Comparison of ENCODE assay signal across 24 cellular contexts in the genomic region with DNA sequence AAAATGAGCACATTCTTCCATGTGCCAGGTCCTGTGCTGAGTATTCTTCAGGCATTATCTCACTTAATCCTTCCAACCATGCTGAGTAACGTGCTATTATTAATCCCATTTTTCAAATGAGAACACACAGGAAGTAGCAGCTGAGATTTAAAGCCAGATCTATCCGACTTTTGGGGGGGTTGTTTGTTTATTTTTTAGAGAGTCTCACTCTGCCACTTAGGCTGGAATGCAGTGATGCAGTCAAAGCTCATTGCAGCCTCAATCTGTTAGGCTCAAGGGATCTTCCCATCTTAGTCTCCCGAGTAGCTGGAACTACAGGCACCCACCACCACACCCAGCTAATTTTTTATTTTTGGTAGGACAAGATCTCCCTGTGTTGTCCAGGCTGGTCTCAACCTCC.
"Had no signal": no experiment of that assay in that cellular context is flagged by ENCODE, and none has a peak within 500 bp of the region (broad histone marks: within the 10 kb centered on the region; RNA-seq: fewer than 3 reads in every experiment).

No MANE protein-coding gene starts in this region.

- H3K27ac ChIP-seq: adrenal gland, colonic mucosa, SK-N-MC, VCaP had no signal

- H3K27ac Mint-ChIP-seq: activated CD8-positive, alpha-beta T cell treated with anti-CD3 and anti-CD28 coated beads, Interleukin-2, amount 10 ng/mL, durations not matched to agents 7 days and 5 days; activated naive CD8-positive, alpha-beta T cell treated with anti-CD3 and anti-CD28 coated beads, Interleukin-2, amount 10 ng/mL, durations not matched to agents 7 days and 5 days had no signal

- DNase-seq: activated CD4-positive, alpha-beta T cell treated with anti-CD3 and anti-CD28 coated beads for 4 hours; activated CD8-positive, alpha-beta memory T cell treated with anti-CD3 and anti-CD28 coated beads, Interleukin-2, amount 50 U/mL, for 48 hours; activated CD8-positive, alpha-beta T cell treated with anti-CD3 and anti-CD28 coated beads, Interleukin-2, amount 10 ng/mL, durations not matched to agents 7 days and 5 days; activated naive CD4-positive, alpha-beta T cell treated with anti-CD3 and anti-CD28 coated beads, Interleukin-2, amount 50 U/mL, for 16 hours; activated naive CD8-positive, alpha-beta T cell treated with anti-CD3 and anti-CD28 coated beads, Interleukin-2, amount 10 ng/mL, durations not matched to agents 7 days and 5 days; activated T-cell treated with anti-CD3 and anti-CD28 coated beads, Interleukin-2, amount 50 U/mL, for 1 hour; adrenal gland; anterior cingulate cortex; colonic mucosa; NCI-H1048; NCI-H146; NCI-H187 treated with DMSO at 0.1 percent for 48 hours; NCI-H2171 treated with DMSO at 0.1 percent for 48 hours; NCI-H226; NCI-H526; NCI-H774; NK-92 treated with Interleukin-12 subunit alpha and Interleukin-12 subunit beta, amount 100 ng/mL, for 24 hours; OCI-M1; RPMI8226; T-cell; T-helper 2 cell; T1000 had no signal

- H3K9me3 ChIP-seq: adrenal gland, colonic mucosa had no signal

- H3K9me3 Mint-ChIP-seq: activated naive CD8-positive, alpha-beta T cell treated with anti-CD3 and anti-CD28 coated beads, Interleukin-2, amount 10 ng/mL, durations not matched to agents 7 days and 5 days; T-cell had no signal

- H3K4me1 ChIP-seq: colonic mucosa had no signal

- H3K27me3 Mint-ChIP-seq: T-cell had no signal

- H3K27me3 ChIP-seq: adrenal gland, colonic mucosa had no signal

- H3K36me3 Mint-ChIP-seq: activated naive CD8-positive, alpha-beta T cell treated with anti-CD3 and anti-CD28 coated beads, Interleukin-2, amount 10 ng/mL, durations not matched to agents 7 days and 5 days; T-cell had no signal

- H3K4me3 Mint-ChIP-seq: activated CD8-positive, alpha-beta T cell treated with anti-CD3 and anti-CD28 coated beads, Interleukin-2, amount 10 ng/mL, durations not matched to agents 7 days and 5 days; activated naive CD8-positive, alpha-beta T cell treated with anti-CD3 and anti-CD28 coated beads, Interleukin-2, amount 10 ng/mL, durations not matched to agents 7 days and 5 days; T-cell had no signal

- H3K4me3 ChIP-seq: adrenal gland, colonic mucosa, SK-N-MC had no signal

- H3K36me3 ChIP-seq: adrenal gland, colonic mucosa had no signal
